ENCODE assay signal across 7 cellular contexts in genomic region chr9:91089405-91090131, GRCh38.
DNase-seq lines count a peak whose midpoint lies in the region; ATAC-seq, FAIRE-seq and TF ChIP-seq lines count a peak whose summit lies in the region.

No MANE protein-coding gene starts in this region.

- ATAC-seq in GM19328 (IDR thresholded peaks at IDR 0.05; ENCODE audit: unreplicated experiment) (no peak), HG02885 (IDR thresholded peaks at IDR 0.05; ENCODE audit: poor library complexity, unreplicated experiment) (no peak)

- DNase-seq in GM06990 (ENCODE audit: extremely low read depth, insufficient read length) (no peak), M059J (ENCODE audit: low read depth) (peak; percentile 68), astrocyte (ENCODE audit: low read depth) (peak; percentile 37), keratinocyte (ENCODE audit: low read depth, low spot score) (no peak)
- DNase-seq in NK-92 treated with Interleukin-12 subunit alpha and Interleukin-12 subunit beta, amount 100 ng/mL, for 24 hours (lab: John Stamatoyannopoulos, UW): no peak

- H3K36me3 ChIP-seq in GM06990 (ENCODE audit: control insufficient read depth, insufficient read depth, low read length): no peaks in the 10 kb centered on the region
- H3K36me3 ChIP-seq in astrocyte (ENCODE audit: insufficient read depth, low read length): no peaks in the 10 kb centered on the region
- no peaks in the 10 kb centered on the region for H3K36me3 ChIP-seq in keratinocyte (ENCODE audit: control insufficient read depth in 2 of 2, extremely low read depth in 1 of 2, insufficient read depth in 2 of 2, low read length in 2 of 2)

- H4K20me1 ChIP-seq in astrocyte (ENCODE audit: insufficient read depth, low read length) (no peaks in the 10 kb centered on the region), keratinocyte (ENCODE audit: control insufficient read depth, extremely low read depth, insufficient read depth, low read length) (no peaks in the 10 kb centered on the region)

- H3K27me3 Mint-ChIP-seq in astrocyte (ENCODE audit: low read depth, unreplicated experiment): peaks cover 14% of the 10 kb centered on the region

- H2AFZ ChIP-seq in astrocyte (ENCODE audit: low read depth, low read length) (no peak overlapping the region), keratinocyte (ENCODE audit: control insufficient read depth, low read length) (no peak overlapping the region)

- H3K9me3 Mint-ChIP-seq in astrocyte (ENCODE audit: unreplicated experiment): peaks cover 14% of the 10 kb centered on the region

- H3K27ac Mint-ChIP-seq in astrocyte (ENCODE audit: unreplicated experiment): no peak overlapping the region

- H3K79me2 ChIP-seq in astrocyte (ENCODE audit: insufficient read depth, low read length) (no peaks in the 10 kb centered on the region), keratinocyte (ENCODE audit: control insufficient read depth, insufficient read depth, low read length) (no peaks in the 10 kb centered on the region)

- H3K4me2 ChIP-seq in astrocyte (ENCODE audit: low read length): no peak overlapping the region
- H3K4me2 ChIP-seq in keratinocyte (ENCODE audit: control insufficient read depth, extremely low read depth, insufficient read depth, low read depth, low read length): no peak overlapping the region

- no peaks in the 10 kb centered on the region; the same call in 1 of the 2 replicates for H3K27me3 ChIP-seq in GM06990 (replicated peaks; ENCODE audit: control insufficient read depth, insufficient read depth, low read length)
- H3K27me3 ChIP-seq in astrocyte (ENCODE audit: insufficient read depth, low read length): no peaks in the 10 kb centered on the region
- peaks cover 3% of the 10 kb centered on the region for H3K27me3 ChIP-seq in keratinocyte (ENCODE audit: control insufficient read depth, extremely low read depth, insufficient read depth, low read length)

- H3K4me1 Mint-ChIP-seq in astrocyte (ENCODE audit: low read depth, unreplicated experiment): no peaks in the 10 kb centered on the region

- peak; percentile 50 for TF ChIP-seq CTCF in GM06990 (IDR thresholded peaks at IDR 0.05; ENCODE audit: insufficient read depth, low read length, poor library complexity, severe bottlenecking)
- TF ChIP-seq CTCF in astrocyte (IDR thresholded peaks at IDR 0.05; ENCODE audit: insufficient read depth, low read depth, low read length): no peak
- TF ChIP-seq CTCF in keratinocyte (optimal IDR thresholded peaks at IDR 0.05 in 1 of 3, IDR thresholded peaks at IDR 0.05 in 1 of 3, conservative IDR thresholded peaks at IDR 0.05 in 1 of 3; ENCODE audit: extremely low read depth in 1 of 3, insufficient read depth in 2 of 3, low read length in 3 of 3): peak; percentile 50 to 85 (median 55)

- H3K9ac ChIP-seq in astrocyte (ENCODE audit: low read length) (no peak overlapping the region), keratinocyte (ENCODE audit: control insufficient read depth, extremely low read depth, insufficient read depth, low read length) (no peak overlapping the region)

- no peaks in the 10 kb centered on the region for H3K9me1 ChIP-seq in keratinocyte (ENCODE audit: control insufficient read depth, extremely low read depth, insufficient read depth, low read length)

- no peak for FAIRE-seq in astrocyte (lab: Jason Lieb, UNC)
- no peak for FAIRE-seq in keratinocyte (lab: Jason Lieb, UNC)

- dilution Hi-C loops in keratinocyte (cut with MboI; ENCODE audit: extremely low pct_ligation_motif_present, low sequenced_read_pairs): no loop called here

- H3K4me1 ChIP-seq in astrocyte (ENCODE audit: insufficient read depth, low read length) (no peaks in the 10 kb centered on the region), keratinocyte (ENCODE audit: control insufficient read depth, extremely low read depth, insufficient read depth, low read length) (no peaks in the 10 kb centered on the region)

- no peaks in the 10 kb centered on the region for H3K9me3 ChIP-seq in astrocyte (ENCODE audit: insufficient read depth, low read depth, low read length)
- no peaks in the 10 kb centered on the region for H3K9me3 ChIP-seq in keratinocyte (ENCODE audit: control insufficient read depth, low read depth, low read length)

- H3K27ac ChIP-seq in astrocyte (ENCODE audit: low read depth, low read length) (no peak overlapping the region), keratinocyte (ENCODE audit: control insufficient read depth, insufficient read depth, low read length) (no peak overlapping the region)

- H3K36me3 Mint-ChIP-seq in astrocyte (ENCODE audit: low read depth, unreplicated experiment): no peaks in the 10 kb centered on the region

- no peak overlapping the region for H3K4me3 ChIP-seq in GM06990 (replicated peaks; ENCODE audit: low read depth, low read length)
- H3K4me3 ChIP-seq in astrocyte (ENCODE audit: insufficient read depth, low read depth, low read length): no peak overlapping the region
- no peak overlapping the region for H3K4me3 ChIP-seq in keratinocyte (ENCODE audit: control insufficient read depth in 2 of 3, extremely low read depth in 1 of 3, insufficient read depth in 2 of 3, low read depth in 1 of 3, low read length in 3 of 3)

- no peak overlapping the region for H3K4me3 Mint-ChIP-seq in astrocyte (ENCODE audit: unreplicated experiment)

Comparison
In these comparisons a context has a peak if more than half of its experiments do, and no peak if none do; other contexts are left out.
1. DNase-seq: peak in M059J (single experiment) and astrocyte (single experiment); none in GM06990 (single experiment), keratinocyte (single experiment) and NK-92 treated with Interleukin-12 subunit alpha and Interleukin-12 subunit beta, amount 100 ng/mL, for 24 hours (single experiment).